ENCODE assay signal across 24 cellular contexts in genomic region chr11:115792903-115793302, GRCh38.
"Had no signal": no experiment of that assay in that cellular context is flagged by ENCODE, and none has a peak within 500 bp of the region (broad histone marks: within the 10 kb centered on the region; RNA-seq: fewer than 3 reads in every experiment).

No MANE protein-coding gene starts in this region.

- DNase-seq: naive thymus-derived CD4-positive, alpha-beta T cell; natural killer cell; occipital lobe; ovary; posterior cingulate gyrus; psoas muscle; right cardiac atrium; right lobe of liver; stimulated activated CD4-positive, alpha-beta T cell treated with anti-CD3 and anti-CD28 coated beads, Interleukin-15, amount 100 ng/mL, for 24 hours; stimulated activated CD4-positive, alpha-beta T cell treated with anti-CD3 and anti-CD28 coated beads, Interleukin-2, amount 100 ng/mL, for 24 hours; stimulated activated CD4-positive, alpha-beta T cell treated with anti-CD3 and anti-CD28 coated beads, Interleukin-2, amount 100 ng/mL, for 48 hours; stimulated activated CD4-positive, alpha-beta T cell treated with anti-CD3 and anti-CD28 coated beads, Interleukin-4, amount 100 ng/mL, for 24 hours; stimulated activated naive B cell treated with anti-CD40 and anti-IgM and Interleukin-4, amounts not matched to agents 10 μg/mL and 1 μg/mL and 100 μg/mL, for 72 hours; stimulated activated naive CD4-positive, alpha-beta T cell treated with Interleukin-2 at 50 U/mL for 16 hours; stomach; tibial artery; transverse colon; upper lobe of right lung had no signal

- H3K4me1 ChIP-seq: parathyroid adenoma, psoas muscle, right lobe of liver, stomach, tibial artery, transverse colon, upper lobe of right lung, vagina had no signal

- H3K9me3 ChIP-seq: ovary, psoas muscle, right lobe of liver, tibial artery, transverse colon, upper lobe of right lung, vagina had no signal

- H3K4me3 ChIP-seq: neural progenitor cell, ovary, psoas muscle, right lobe of liver, skin epidermis, smooth muscle cell, stomach, tibial artery, transverse colon, upper lobe of right lung, vagina had no signal

- ATAC-seq: naive thymus-derived CD4-positive, alpha-beta T cell; natural killer cell; psoas muscle; right cardiac atrium; right lobe of liver; stimulated activated effector memory CD8-positive, alpha-beta T cell treated with anti-CD3 and anti-CD28 coated beads, Interleukin-12 subunit alpha, Interleukin-12 subunit beta, amount 100 ng/mL, for 72 hours; stimulated activated naive B cell treated with anti-CD40 and anti-IgM and Interleukin-4, amounts not matched to agents 10 μg/mL and 1 μg/mL and 100 μg/mL, for 72 hours; upper lobe of right lung had no signal

- H3K36me3 ChIP-seq: neural progenitor cell, ovary, right lobe of liver, stomach, tibial artery, transverse colon, upper lobe of right lung, vagina had no signal

- H3K27me3 ChIP-seq: neural progenitor cell, ovary, right lobe of liver, stomach, transverse colon, upper lobe of right lung, vagina had no signal

- H3K27ac ChIP-seq: neural progenitor cell, ovary, parathyroid adenoma, psoas muscle, right lobe of liver, skin epidermis, stomach, tibial artery, transverse colon, upper lobe of right lung, vagina had no signal
